In the genomic region with DNA sequence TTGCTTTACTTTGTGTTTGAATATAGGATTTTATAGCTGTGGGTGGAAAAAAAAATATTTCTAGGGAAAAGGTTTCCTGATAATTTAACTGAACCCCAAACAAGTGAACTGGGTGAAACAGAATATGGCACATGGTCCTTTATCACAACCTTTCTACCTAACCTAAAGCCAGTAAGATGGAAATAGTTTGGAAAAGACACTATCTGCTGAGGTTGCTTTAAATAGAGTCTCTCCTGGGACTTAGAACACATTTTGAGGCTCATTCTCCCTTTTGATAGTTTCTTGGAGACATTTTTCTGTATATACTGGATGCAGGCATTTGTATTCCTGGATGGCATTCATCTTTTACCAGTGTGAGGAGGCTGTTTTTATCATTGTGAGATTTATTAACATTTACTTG, we compare ENCODE assay signal across 18 cellular contexts.
"Had no signal": no experiment of that assay in that cellular context is flagged by ENCODE, and none has a peak within 500 bp of the region (broad histone marks: within the 10 kb centered on the region; RNA-seq: fewer than 3 reads in every experiment).

No MANE protein-coding gene starts in this region.

- H3K27me3 ChIP-seq: cardiac muscle cell, esophagus muscularis mucosa, gastroesophageal sphincter, vagina had no signal

- H3K27ac ChIP-seq: cardiac muscle cell, esophagus muscularis mucosa, gastroesophageal sphincter, vagina had no signal

- H3K36me3 ChIP-seq: cardiac muscle cell, esophagus muscularis mucosa, gastroesophageal sphincter, vagina had no signal

- H3K4me1 Mint-ChIP-seq: immature natural killer cell; natural killer cell; stimulated activated naive CD8-positive, alpha-beta T cell treated with anti-CD3 and anti-CD28 coated beads, Interleukin-15, amount 100 ng/mL, for 72 hours had no signal

- H3K27me3 Mint-ChIP-seq: stimulated activated naive CD8-positive, alpha-beta T cell treated with anti-CD3 and anti-CD28 coated beads, Interleukin-15, amount 100 ng/mL, for 72 hours had no signal

- H3K27ac Mint-ChIP-seq: activated naive CD4-positive, alpha-beta T cell treated with anti-CD3 and anti-CD28 coated beads, Interleukin-2, amount 50 U/mL, for 72 hours; activated T-helper 1 cell treated with anti-CD3 and anti-CD28 coated beads, Interleukin-12 subunit alpha, Interleukin-12 subunit beta, Interleukin-2, Interleukin-4 antibody, amounts not matched to agents 30 ng/mL and 10 ng/mL and 1 ng/mL, durations not matched to agents 14 hours and 24 hours and 36 hours; immature natural killer cell; natural killer cell; stimulated activated naive CD8-positive, alpha-beta T cell treated with anti-CD3 and anti-CD28 coated beads, Interleukin-15, amount 100 ng/mL, for 72 hours had no signal

- ATAC-seq: activated naive CD4-positive, alpha-beta T cell treated with anti-CD3 and anti-CD28 coated beads, Interleukin-2, amount 50 U/mL, for 72 hours; gastroesophageal sphincter; natural killer cell had no signal

- DNase-seq: activated CD4-positive, alpha-beta T cell treated with anti-CD3 and anti-CD28 coated beads, Interleukin-2, amount 50 U/mL, for 4 hours; activated CD4-positive, CD25-positive, alpha-beta regulatory T cell treated with anti-CD3 and anti-CD28 coated beads, Interleukin-2, amount 50 U/mL, for 72 hours; activated gamma-delta T cell treated with Interleukin-2 at 50 U/mL for 16 hours; dermis blood vessel endothelial cell; effector memory CD4-positive, alpha-beta T cell; immature natural killer cell; kidney glomerular epithelial cell; natural killer cell; nucleus accumbens; posterior cingulate gyrus; retina; stimulated activated naive CD8-positive, alpha-beta T cell treated with anti-CD3 and anti-CD28 coated beads, Interleukin-15, amount 100 ng/mL, for 72 hours had no signal

- H3K9me3 ChIP-seq: esophagus muscularis mucosa, gastroesophageal sphincter, vagina had no signal

- H3K36me3 Mint-ChIP-seq: activated naive CD4-positive, alpha-beta T cell treated with anti-CD3 and anti-CD28 coated beads, Interleukin-2, amount 50 U/mL, for 72 hours; natural killer cell had no signal

- H3K4me3 Mint-ChIP-seq: activated T-helper 1 cell treated with anti-CD3 and anti-CD28 coated beads, Interleukin-12 subunit alpha, Interleukin-12 subunit beta, Interleukin-2, Interleukin-4 antibody, amounts not matched to agents 30 ng/mL and 10 ng/mL and 1 ng/mL, durations not matched to agents 14 hours and 24 hours and 36 hours; immature natural killer cell; natural killer cell; stimulated activated naive CD8-positive, alpha-beta T cell treated with anti-CD3 and anti-CD28 coated beads, Interleukin-15, amount 100 ng/mL, for 72 hours had no signal

- H3K4me3 ChIP-seq: cardiac muscle cell, esophagus muscularis mucosa, gastroesophageal sphincter, vagina had no signal

- H3K4me1 ChIP-seq: esophagus muscularis mucosa, gastroesophageal sphincter had no signal
